1 cellular context compared by ENCODE assay signal in the genomic region with DNA sequence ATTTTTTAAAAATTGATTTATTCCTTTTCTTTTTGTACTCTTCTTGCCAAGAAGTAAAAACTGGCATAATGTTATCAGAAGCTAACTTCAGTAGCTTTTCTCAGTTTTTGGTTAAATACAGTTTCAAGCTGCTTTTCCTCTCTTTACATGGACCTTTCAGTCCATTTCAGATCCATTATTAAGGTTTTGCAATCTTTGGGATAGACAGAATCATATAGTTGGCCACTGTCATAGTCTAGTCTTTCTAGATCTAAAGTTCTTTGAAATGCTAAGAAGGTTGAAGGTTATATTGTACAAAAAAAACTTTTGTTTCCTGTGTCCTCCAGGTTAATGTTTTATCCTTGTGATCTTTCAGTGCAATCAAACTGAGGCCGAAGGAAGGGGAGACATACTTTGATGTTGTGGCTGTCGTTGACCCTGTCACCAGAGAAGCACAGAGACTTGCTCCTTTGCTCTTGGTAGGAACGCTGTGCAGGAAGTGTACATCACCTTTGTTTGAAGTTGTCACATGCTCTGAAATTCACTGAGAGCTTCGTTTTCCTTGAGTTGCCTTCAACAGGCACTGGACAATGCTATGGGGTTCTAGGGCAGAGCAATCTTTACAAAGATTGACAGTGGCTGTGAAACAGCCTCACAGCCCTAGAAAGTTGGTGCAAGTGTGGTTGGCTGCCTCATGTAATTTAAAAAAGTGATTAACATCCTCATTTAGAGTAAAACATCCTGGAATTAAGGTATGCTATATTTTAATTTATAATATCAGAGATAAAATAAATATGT.
TF ChIP-seq lines count a peak whose summit lies in the region.

No MANE protein-coding gene starts in this region.

TF ChIP-seq in HepG2, 621 proteins besides CTCF, POLR2A, EP300 and RAD21 (continued from another document and continues in another):
- TF ChIP-seq, protein P1, sequence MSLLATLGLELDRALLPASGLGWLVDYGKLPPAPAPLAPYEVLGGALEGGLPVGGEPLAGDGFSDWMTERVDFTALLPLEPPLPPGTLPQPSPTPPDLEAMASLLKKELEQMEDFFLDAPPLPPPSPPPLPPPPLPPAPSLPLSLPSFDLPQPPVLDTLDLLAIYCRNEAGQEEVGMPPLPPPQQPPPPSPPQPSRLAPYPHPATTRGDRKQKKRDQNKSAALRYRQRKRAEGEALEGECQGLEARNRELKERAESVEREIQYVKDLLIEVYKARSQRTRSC (CRISPR knock-in tag; IDR thresholded peaks at IDR 0.05; ENCODE audit: low read depth), result no peak
- TF ChIP-seq CBX2 (IDR thresholded peaks at IDR 0.05; ENCODE audit: low read depth, low read length), result no peak
- TF ChIP-seq CBX2 (CRISPR knock-in tag; IDR thresholded peaks at IDR 0.05; ENCODE audit: low read depth), result no peak
- TF ChIP-seq ADNP (CRISPR knock-in tag; IDR thresholded peaks at IDR 0.05), result no peak
- TF ChIP-seq ZNF260 (CRISPR knock-in tag; IDR thresholded peaks at IDR 0.05; ENCODE audit: borderline replicate concordance, low read depth), result no peak
- TF ChIP-seq TEAD2 (CRISPR knock-in tag; IDR thresholded peaks at IDR 0.05), result no peak
- TF ChIP-seq MYNN (CRISPR knock-in tag; IDR thresholded peaks at IDR 0.05; ENCODE audit: low read depth), result peak; percentile 48; the same call in 1 of the 2 replicates
- TF ChIP-seq ZNF749 (CRISPR knock-in tag; IDR thresholded peaks at IDR 0.05; ENCODE audit: borderline replicate concordance), result peak; percentile 57; the same call in 1 of the 2 replicates
- TF ChIP-seq ZNF501 (CRISPR knock-in tag; IDR thresholded peaks at IDR 0.05), result peak; percentile 75
- peak; percentile 98 for TF ChIP-seq FOXA3 (CRISPR knock-in tag; IDR thresholded peaks at IDR 0.05)
- TF ChIP-seq, protein P2, sequence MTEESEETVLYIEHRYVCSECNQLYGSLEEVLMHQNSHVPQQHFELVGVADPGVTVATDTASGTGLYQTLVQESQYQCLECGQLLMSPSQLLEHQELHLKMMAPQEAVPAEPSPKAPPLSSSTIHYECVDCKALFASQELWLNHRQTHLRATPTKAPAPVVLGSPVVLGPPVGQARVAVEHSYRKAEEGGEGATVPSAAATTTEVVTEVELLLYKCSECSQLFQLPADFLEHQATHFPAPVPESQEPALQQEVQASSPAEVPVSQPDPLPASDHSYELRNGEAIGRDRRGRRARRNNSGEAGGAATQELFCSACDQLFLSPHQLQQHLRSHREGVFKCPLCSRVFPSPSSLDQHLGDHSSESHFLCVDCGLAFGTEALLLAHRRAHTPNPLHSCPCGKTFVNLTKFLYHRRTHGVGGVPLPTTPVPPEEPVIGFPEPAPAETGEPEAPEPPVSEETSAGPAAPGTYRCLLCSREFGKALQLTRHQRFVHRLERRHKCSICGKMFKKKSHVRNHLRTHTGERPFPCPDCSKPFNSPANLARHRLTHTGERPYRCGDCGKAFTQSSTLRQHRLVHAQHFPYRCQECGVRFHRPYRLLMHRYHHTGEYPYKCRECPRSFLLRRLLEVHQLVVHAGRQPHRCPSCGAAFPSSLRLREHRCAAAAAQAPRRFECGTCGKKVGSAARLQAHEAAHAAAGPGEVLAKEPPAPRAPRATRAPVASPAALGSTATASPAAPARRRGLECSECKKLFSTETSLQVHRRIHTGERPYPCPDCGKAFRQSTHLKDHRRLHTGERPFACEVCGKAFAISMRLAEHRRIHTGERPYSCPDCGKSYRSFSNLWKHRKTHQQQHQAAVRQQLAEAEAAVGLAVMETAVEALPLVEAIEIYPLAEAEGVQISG (CRISPR knock-in tag; IDR thresholded peaks at IDR 0.05), result peak; percentile 90
- TF ChIP-seq, protein P3, sequence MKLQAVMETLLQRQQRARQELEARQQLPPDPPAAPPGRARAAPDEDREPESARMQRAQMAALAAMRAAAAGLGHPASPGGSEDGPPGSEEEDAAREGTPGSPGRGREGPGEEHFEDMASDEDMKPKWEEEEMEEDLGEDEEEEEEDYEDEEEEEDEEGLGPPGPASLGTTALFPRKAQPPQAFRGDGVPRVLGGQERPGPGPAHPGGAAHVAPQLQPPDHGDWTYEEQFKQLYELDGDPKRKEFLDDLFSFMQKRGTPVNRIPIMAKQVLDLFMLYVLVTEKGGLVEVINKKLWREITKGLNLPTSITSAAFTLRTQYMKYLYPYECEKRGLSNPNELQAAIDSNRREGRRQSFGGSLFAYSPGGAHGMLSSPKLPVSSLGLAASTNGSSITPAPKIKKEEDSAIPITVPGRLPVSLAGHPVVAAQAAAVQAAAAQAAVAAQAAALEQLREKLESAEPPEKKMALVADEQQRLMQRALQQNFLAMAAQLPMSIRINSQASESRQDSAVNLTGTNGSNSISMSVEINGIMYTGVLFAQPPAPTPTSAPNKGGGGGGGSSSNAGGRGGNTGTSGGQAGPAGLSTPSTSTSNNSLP (IDR thresholded peaks at IDR 0.05; ENCODE audit: low read depth, low read length), result peak; percentile 93
- TF ChIP-seq PRPF4 (IDR thresholded peaks at IDR 0.05; ENCODE audit: low read depth, low read length, poor library complexity, severe bottlenecking), result no peak
- TF ChIP-seq ELF1 (CRISPR knock-in tag; IDR thresholded peaks at IDR 0.05), result peak; percentile 84
- peak; percentile 92 for TF ChIP-seq PHF5A (CRISPR knock-in tag; IDR thresholded peaks at IDR 0.05; ENCODE audit: low read depth, unreplicated experiment)
- TF ChIP-seq, protein P4, sequence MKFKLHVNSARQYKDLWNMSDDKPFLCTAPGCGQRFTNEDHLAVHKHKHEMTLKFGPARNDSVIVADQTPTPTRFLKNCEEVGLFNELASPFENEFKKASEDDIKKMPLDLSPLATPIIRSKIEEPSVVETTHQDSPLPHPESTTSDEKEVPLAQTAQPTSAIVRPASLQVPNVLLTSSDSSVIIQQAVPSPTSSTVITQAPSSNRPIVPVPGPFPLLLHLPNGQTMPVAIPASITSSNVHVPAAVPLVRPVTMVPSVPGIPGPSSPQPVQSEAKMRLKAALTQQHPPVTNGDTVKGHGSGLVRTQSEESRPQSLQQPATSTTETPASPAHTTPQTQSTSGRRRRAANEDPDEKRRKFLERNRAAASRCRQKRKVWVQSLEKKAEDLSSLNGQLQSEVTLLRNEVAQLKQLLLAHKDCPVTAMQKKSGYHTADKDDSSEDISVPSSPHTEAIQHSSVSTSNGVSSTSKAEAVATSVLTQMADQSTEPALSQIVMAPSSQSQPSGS (CRISPR knock-in tag; IDR thresholded peaks at IDR 0.05), result peak; percentile 98
- TF ChIP-seq MAFG (CRISPR knock-in tag; IDR thresholded peaks at IDR 0.05), result no peak
- TF ChIP-seq ZNF564 (CRISPR knock-in tag; IDR thresholded peaks at IDR 0.05), result peak; percentile 58
- TF ChIP-seq SCMH1 (CRISPR knock-in tag; IDR thresholded peaks at IDR 0.05; ENCODE audit: borderline replicate concordance), result no peak
- peak; percentile 96 for TF ChIP-seq PHF21A (CRISPR knock-in tag; IDR thresholded peaks at IDR 0.05)
- TF ChIP-seq MATR3 (CRISPR knock-in tag; IDR thresholded peaks at IDR 0.05), result no peak
- TF ChIP-seq ZNF703 (CRISPR knock-in tag; IDR thresholded peaks at IDR 0.05; ENCODE audit: borderline replicate concordance), result 0 out of 2 replicates have a peak, but pooled peaks have one; percentile 41
- TF ChIP-seq SOX5 (CRISPR knock-in tag; IDR thresholded peaks at IDR 0.05; ENCODE audit: borderline replicate concordance), result peak; percentile 99
- peak; percentile 99 for TF ChIP-seq ZBTB20 (CRISPR knock-in tag; IDR thresholded peaks at IDR 0.05; ENCODE audit: borderline replicate concordance, low read depth)
- TF ChIP-seq, protein P5, sequence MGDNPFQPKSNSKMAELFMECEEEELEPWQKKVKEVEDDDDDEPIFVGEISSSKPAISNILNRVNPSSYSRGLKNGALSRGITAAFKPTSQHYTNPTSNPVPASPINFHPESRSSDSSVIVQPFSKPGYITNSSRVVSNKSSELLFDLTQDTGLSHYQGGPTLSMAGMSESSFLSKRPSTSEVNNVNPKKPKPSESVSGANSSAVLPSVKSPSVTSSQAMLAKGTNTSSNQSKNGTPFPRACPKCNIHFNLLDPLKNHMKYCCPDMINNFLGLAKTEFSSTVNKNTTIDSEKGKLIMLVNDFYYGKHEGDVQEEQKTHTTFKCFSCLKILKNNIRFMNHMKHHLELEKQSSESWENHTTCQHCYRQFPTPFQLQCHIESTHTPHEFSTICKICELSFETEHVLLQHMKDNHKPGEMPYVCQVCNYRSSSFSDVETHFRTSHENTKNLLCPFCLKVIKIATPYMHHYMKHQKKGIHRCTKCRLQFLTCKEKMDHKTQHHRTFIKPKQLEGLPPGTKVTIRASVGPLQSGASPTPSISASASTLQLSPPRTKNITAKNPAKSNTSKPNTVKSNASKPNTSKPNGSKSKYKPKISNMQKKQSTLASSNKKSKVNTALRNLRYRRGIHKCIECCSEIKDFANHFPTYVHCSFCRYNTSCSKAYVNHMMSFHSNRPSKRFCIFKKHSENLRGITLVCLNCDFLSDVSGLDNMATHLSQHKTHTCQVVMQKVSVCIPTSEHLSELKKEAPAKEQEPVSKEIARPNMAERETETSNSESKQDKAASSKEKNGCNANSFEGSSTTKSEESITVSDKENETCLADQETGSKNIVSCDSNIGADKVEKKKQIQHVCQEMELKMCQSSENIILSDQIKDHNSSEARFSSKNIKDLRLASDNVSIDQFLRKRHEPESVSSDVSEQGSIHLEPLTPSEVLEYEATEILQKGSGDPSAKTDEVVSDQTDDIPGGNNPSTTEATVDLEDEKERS (CRISPR knock-in tag; IDR thresholded peaks at IDR 0.05), result peak; percentile 89
- peak; percentile 85 for TF ChIP-seq HNF4G (IDR thresholded peaks at IDR 0.05; ENCODE audit: borderline replicate concordance, low read depth, low read length)
- TF ChIP-seq HNF4G (CRISPR knock-in tag; IDR thresholded peaks at IDR 0.05; ENCODE audit: borderline replicate concordance, low read depth), result peak; percentile 78; the same call in 1 of the 2 replicates
- peak; percentile 45 for TF ChIP-seq NFYC (CRISPR knock-in tag; IDR thresholded peaks at IDR 0.05)
- TF ChIP-seq ZFP36L1 (CRISPR knock-in tag; IDR thresholded peaks at IDR 0.05), result peak; percentile 89
- TF ChIP-seq, protein P6, sequence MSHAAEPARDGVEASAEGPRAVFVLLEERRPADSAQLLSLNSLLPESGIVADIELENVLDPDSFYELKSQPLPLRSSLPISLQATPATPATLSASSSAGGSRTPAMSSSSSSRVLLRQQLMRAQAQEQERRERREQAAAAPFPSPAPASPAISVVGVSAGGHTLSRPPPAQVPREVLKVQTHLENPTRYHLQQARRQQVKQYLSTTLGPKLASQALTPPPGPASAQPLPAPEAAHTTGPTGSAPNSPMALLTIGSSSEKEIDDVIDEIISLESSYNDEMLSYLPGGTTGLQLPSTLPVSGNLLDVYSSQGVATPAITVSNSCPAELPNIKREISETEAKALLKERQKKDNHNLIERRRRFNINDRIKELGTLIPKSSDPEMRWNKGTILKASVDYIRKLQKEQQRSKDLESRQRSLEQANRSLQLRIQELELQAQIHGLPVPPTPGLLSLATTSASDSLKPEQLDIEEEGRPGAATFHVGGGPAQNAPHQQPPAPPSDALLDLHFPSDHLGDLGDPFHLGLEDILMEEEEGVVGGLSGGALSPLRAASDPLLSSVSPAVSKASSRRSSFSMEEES (CRISPR knock-in tag; IDR thresholded peaks at IDR 0.05), result peak; percentile 100
- no peak for TF ChIP-seq ZKSCAN5 (CRISPR knock-in tag; IDR thresholded peaks at IDR 0.05)
- TF ChIP-seq MXI1 (IDR thresholded peaks at IDR 0.05; ENCODE audit: borderline replicate concordance, low read depth, low read length), result peak; percentile 78; the same call in 1 of the 3 replicates
- TF ChIP-seq, protein P7, sequence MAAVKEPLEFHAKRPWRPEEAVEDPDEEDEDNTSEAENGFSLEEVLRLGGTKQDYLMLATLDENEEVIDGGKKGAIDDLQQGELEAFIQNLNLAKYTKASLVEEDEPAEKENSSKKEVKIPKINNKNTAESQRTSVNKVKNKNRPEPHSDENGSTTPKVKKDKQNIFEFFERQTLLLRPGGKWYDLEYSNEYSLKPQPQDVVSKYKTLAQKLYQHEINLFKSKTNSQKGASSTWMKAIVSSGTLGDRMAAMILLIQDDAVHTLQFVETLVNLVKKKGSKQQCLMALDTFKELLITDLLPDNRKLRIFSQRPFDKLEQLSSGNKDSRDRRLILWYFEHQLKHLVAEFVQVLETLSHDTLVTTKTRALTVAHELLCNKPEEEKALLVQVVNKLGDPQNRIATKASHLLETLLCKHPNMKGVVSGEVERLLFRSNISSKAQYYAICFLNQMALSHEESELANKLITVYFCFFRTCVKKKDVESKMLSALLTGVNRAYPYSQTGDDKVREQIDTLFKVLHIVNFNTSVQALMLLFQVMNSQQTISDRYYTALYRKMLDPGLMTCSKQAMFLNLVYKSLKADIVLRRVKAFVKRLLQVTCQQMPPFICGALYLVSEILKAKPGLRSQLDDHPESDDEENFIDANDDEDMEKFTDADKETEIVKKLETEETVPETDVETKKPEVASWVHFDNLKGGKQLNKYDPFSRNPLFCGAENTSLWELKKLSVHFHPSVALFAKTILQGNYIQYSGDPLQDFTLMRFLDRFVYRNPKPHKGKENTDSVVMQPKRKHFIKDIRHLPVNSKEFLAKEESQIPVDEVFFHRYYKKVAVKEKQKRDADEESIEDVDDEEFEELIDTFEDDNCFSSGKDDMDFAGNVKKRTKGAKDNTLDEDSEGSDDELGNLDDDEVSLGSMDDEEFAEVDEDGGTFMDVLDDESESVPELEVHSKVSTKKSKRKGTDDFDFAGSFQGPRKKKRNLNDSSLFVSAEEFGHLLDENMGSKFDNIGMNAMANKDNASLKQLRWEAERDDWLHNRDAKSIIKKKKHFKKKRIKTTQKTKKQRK (IDR thresholded peaks at IDR 0.05; ENCODE audit: low read length), result no peak
- TF ChIP-seq JUND (CRISPR knock-in tag; IDR thresholded peaks at IDR 0.05), result peak; percentile 68; the same call in 1 of the 2 replicates
- TF ChIP-seq, protein P8, sequence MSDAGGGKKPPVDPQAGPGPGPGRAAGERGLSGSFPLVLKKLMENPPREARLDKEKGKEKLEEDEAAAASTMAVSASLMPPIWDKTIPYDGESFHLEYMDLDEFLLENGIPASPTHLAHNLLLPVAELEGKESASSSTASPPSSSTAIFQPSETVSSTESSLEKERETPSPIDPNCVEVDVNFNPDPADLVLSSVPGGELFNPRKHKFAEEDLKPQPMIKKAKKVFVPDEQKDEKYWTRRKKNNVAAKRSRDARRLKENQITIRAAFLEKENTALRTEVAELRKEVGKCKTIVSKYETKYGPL (CRISPR knock-in tag; IDR thresholded peaks at IDR 0.05), result no peak
- TF ChIP-seq GATA4 (IDR thresholded peaks at IDR 0.05; ENCODE audit: borderline replicate concordance, low read depth), result peak; percentile 98
- peak; percentile 46; the same call in 1 of the 2 replicates for TF ChIP-seq PHF8 (CRISPR knock-in tag; IDR thresholded peaks at IDR 0.05)
- TF ChIP-seq NCOA1 (CRISPR knock-in tag; IDR thresholded peaks at IDR 0.05), result peak; percentile 80
- TF ChIP-seq KDM6A (CRISPR knock-in tag; IDR thresholded peaks at IDR 0.05; ENCODE audit: low read depth), result peak; percentile 99
- no peak for TF ChIP-seq MTF2 (CRISPR knock-in tag; IDR thresholded peaks at IDR 0.05; ENCODE audit: borderline replicate concordance)
- peak; percentile 90; the same call in 1 of the 2 replicates for TF ChIP-seq ZNF557 (CRISPR knock-in tag; IDR thresholded peaks at IDR 0.05)
- TF ChIP-seq FOXP1 (IDR thresholded peaks at IDR 0.05), result peak; percentile 16; the same call in 1 of the 2 replicates
- TF ChIP-seq FOXP1 (CRISPR knock-in tag; IDR thresholded peaks at IDR 0.05), result peak; percentile 98
